8 cellular contexts compared by ENCODE assay signal in the genomic region with DNA sequence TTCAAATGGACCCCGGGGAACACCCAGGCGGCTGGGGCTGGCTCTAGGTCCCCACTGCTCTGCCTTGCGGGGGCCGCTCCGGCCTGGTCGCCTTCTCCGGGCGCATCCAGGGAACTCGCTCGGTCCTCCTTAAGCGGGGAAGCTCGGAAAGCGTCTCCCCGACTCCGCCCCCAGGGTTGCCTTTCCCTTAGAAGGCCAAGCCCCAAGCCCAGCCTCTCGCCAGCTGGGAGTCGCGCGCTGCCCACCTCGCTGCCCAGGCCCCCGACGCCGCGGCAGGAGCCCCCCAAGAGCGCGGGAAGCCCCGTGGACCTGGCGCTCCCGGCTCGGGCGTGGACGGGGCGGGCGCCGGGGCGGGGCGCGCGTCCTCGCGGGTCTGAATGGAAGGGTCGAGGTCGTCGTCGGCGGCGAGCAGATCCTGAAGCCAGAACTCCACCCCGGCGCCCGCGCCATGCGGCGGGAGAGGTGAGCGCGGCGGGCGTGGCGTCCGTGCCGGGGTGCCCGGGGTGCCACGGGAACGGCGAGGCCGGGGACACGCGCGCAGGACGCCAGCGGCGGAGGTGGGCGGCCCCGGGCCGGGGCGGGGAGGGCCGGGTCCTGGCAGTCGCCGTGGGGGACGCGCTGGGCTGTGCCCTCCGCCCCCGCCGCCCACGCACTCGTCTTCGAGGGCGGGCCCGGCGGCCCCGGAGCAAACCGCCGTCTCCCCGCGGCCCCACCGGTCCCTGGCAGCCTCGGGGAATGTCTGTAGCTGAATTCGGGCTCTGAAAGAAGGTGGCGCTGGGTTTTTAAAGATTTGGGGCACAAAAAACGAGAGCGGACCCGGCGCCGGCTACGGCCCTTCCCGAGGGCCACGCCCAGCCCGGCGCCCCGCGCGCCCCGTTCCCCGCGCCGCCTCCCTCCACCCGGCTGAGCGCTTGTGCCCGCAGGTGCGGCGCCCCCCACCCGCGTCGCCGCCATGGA. TPM values are rescaled to one million over a fixed set of nuclear protein-coding genes. Genes with fewer than 3 reads are reported as not detected.
DNase-seq lines count a peak whose midpoint lies in the region; ATAC-seq, FAIRE-seq and TF ChIP-seq lines count a peak whose summit lies in the region.

A gene with protein sequence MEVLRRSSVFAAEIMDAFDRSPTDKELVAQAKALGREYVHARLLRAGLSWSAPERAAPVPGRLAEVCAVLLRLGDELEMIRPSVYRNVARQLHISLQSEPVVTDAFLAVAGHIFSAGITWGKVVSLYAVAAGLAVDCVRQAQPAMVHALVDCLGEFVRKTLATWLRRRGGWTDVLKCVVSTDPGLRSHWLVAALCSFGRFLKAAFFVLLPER (plus strand): TSS at position 214 of the 957 bp plus-strand sequence. CDS start 739 bp downstream, at position 953.

- peak within 1 kb of the TSS; percentile 65 to 78 for H3K27ac ChIP-seq in left lung

- TF ChIP-seq CTCF in left lung (IDR thresholded peaks at IDR 0.05) = no peak

- ATAC-seq in left lung = peak; percentile 65
- ATAC-seq in stimulated activated effector memory CD8-positive, alpha-beta T cell treated with anti-CD3 and anti-CD28 coated beads, Interleukin-12 subunit alpha, Interleukin-12 subunit beta, amount 100 ng/mL, for 72 hours = peak; percentile 33

- H3K27ac Mint-ChIP-seq in activated naive CD4-positive, alpha-beta T cell treated with anti-CD3 and anti-CD28 coated beads for 36 hours = no peak within 1 kb of the TSS
- H3K27ac Mint-ChIP-seq in stimulated activated effector memory CD8-positive, alpha-beta T cell treated with anti-CD3 and anti-CD28 coated beads, Interleukin-12 subunit alpha, Interleukin-12 subunit beta, amount 100 ng/mL, for 72 hours = no peak within 1 kb of the TSS

- intact Hi-C loops in activated naive CD4-positive, alpha-beta T cell treated with anti-CD3 and anti-CD28 coated beads for 36 hours (cut with micrococcal nuclease) = no loop called here
- intact Hi-C loops in left lung (cut with DNase I) = no loop called here

- peaks cover 11% of the 10 kb centered on the region for H3K4me1 Mint-ChIP-seq in activated naive CD4-positive, alpha-beta T cell treated with anti-CD3 and anti-CD28 coated beads for 36 hours (ENCODE audit: low read depth)
- H3K4me1 Mint-ChIP-seq in stimulated activated effector memory CD8-positive, alpha-beta T cell treated with anti-CD3 and anti-CD28 coated beads, Interleukin-12 subunit alpha, Interleukin-12 subunit beta, amount 100 ng/mL, for 72 hours = no peaks in the 10 kb centered on the region

- H3K4me1 ChIP-seq in left lung = peaks cover 11 to 42% of the 10 kb centered on the region in 2 donors

- no peak for FAIRE-seq in RCC 7860 (lab: Jason Lieb, UNC)

- CTCF ChIA-PET in activated naive CD4-positive, alpha-beta T cell treated with anti-CD3 and anti-CD28 coated beads for 36 hours (lab: Charles Lee) = interaction anchor here (0.6 to 0.8 kb wide), 2 partner anchors 320 to 340 kb away, joined by 3 read pairs; no protein-coding TSS in a partner anchor

- DNase-seq in activated naive CD4-positive, alpha-beta T cell treated with anti-CD3 and anti-CD28 coated beads for 36 hours = no peak
- no peak for DNase-seq in activated naive CD4-positive, alpha-beta T cell treated with anti-CD3 and anti-CD28 coated beads, Interleukin-2, amount 50 U/mL, for 16 hours
- DNase-seq in RCC 7860 (ENCODE audit: low spot score) = peak; percentile 52
- peak; percentile 92 for DNase-seq in dermis blood vessel endothelial cell
- peak; percentile 79 to 91 for DNase-seq in left lung
- no peak for DNase-seq in stimulated activated effector memory CD8-positive, alpha-beta T cell treated with anti-CD3 and anti-CD28 coated beads, Interleukin-12 subunit alpha, Interleukin-12 subunit beta, amount 100 ng/mL, for 72 hours (ENCODE audit: low spot score in 2 of 2)
- DNase-seq in GM19238 (ENCODE audit: insufficient read length, low spot score) = no peak
- DNase-seq in NOMO-1 (lab: John Stamatoyannopoulos, UW; ENCODE audit: unreplicated experiment in 2 of 2) = no peak

- no peaks in the 10 kb centered on the region for H3K36me3 Mint-ChIP-seq in activated naive CD4-positive, alpha-beta T cell treated with anti-CD3 and anti-CD28 coated beads for 36 hours (ENCODE audit: low read depth)
- H3K36me3 Mint-ChIP-seq in stimulated activated effector memory CD8-positive, alpha-beta T cell treated with anti-CD3 and anti-CD28 coated beads, Interleukin-12 subunit alpha, Interleukin-12 subunit beta, amount 100 ng/mL, for 72 hours = no peaks in the 10 kb centered on the region

- H3K27me3 ChIP-seq in left lung = peaks cover 0 to 56% of the 10 kb centered on the region in 2 donors

- H3K36me3 ChIP-seq in left lung = peaks cover 0 to 11% of the 10 kb centered on the region in 2 donors

- H3K9me3 Mint-ChIP-seq in activated naive CD4-positive, alpha-beta T cell treated with anti-CD3 and anti-CD28 coated beads for 36 hours = peaks cover 4% of the 10 kb centered on the region
- no peaks in the 10 kb centered on the region for H3K9me3 Mint-ChIP-seq in stimulated activated effector memory CD8-positive, alpha-beta T cell treated with anti-CD3 and anti-CD28 coated beads, Interleukin-12 subunit alpha, Interleukin-12 subunit beta, amount 100 ng/mL, for 72 hours

- H3K9me3 ChIP-seq in left lung = peaks cover 0 to 4% of the 10 kb centered on the region in 2 donors

- peak within 1 kb of the TSS; percentile 60 for H3K4me3 Mint-ChIP-seq in activated naive CD4-positive, alpha-beta T cell treated with anti-CD3 and anti-CD28 coated beads for 36 hours
- H3K4me3 Mint-ChIP-seq in stimulated activated effector memory CD8-positive, alpha-beta T cell treated with anti-CD3 and anti-CD28 coated beads, Interleukin-12 subunit alpha, Interleukin-12 subunit beta, amount 100 ng/mL, for 72 hours = peak within 1 kb of the TSS; percentile 57

- H3K4me3 ChIP-seq in left lung = peak within 1 kb of the TSS; percentile 66 to 73

- H3K27me3 Mint-ChIP-seq in activated naive CD4-positive, alpha-beta T cell treated with anti-CD3 and anti-CD28 coated beads for 36 hours (ENCODE audit: low read depth) = peaks cover 33% of the 10 kb centered on the region

RNA-seq across cellular contexts. Expression of the gene that starts here (rescaled TPM):
- not detected for total RNA-seq in activated naive CD4-positive, alpha-beta T cell treated with anti-CD3 and anti-CD28 coated beads for 36 hours
- total RNA-seq in dermis blood vessel endothelial cell (88.1 and 99.4 TPM in 2 replicates), left lung (10 to 100 TPM; 34.9 to 66.5 TPM)

Comparison
In these comparisons a context has a peak if more than half of its experiments do, and no peak if none do; other contexts are left out.
1. RNA of the gene that starts here (total RNA-seq): 88.1 to 99.4 TPM in dermis blood vessel endothelial cell and 34.9 to 66.5 TPM in left lung; not detected in activated naive CD4-positive, alpha-beta T cell treated with anti-CD3 and anti-CD28 coated beads for 36 hours; every median in the first group is over 10 times any median in the second.
2. DNase-seq: peak in RCC 7860 (single experiment), dermis blood vessel endothelial cell (single experiment) and left lung (2 of 2); none in activated naive CD4-positive, alpha-beta T cell treated with anti-CD3 and anti-CD28 coated beads for 36 hours (single experiment), activated naive CD4-positive, alpha-beta T cell treated with anti-CD3 and anti-CD28 coated beads, Interleukin-2, amount 50 U/mL, for 16 hours (single experiment), stimulated activated effector memory CD8-positive, alpha-beta T cell treated with anti-CD3 and anti-CD28 coated beads, Interleukin-12 subunit alpha, Interleukin-12 subunit beta, amount 100 ng/mL, for 72 hours (0 of 2), GM19238 (single experiment) and NOMO-1 (0 of 2).